29 cellular contexts compared by ENCODE assay signal in genomic region chr10:120823251-120823650, GRCh38.
"Had no signal": no experiment of that assay in that cellular context is flagged by ENCODE, and none has a peak within 500 bp of the region (broad histone marks: within the 10 kb centered on the region; RNA-seq: fewer than 3 reads in every experiment).

No MANE protein-coding gene starts in this region.

- DNase-seq: activated CD4-positive, alpha-beta memory T cell treated with anti-CD3 and anti-CD28 coated beads for 36 hours; activated CD4-positive, alpha-beta T cell treated with anti-CD3 and anti-CD28 coated beads for 48 hours; activated CD8-positive, alpha-beta memory T cell treated with anti-CD3 and anti-CD28 coated beads, Interleukin-2, amount 50 U/mL, for 4 hours; activated gamma-delta T cell; activated naive CD4-positive, alpha-beta T cell treated with anti-CD3 and anti-CD28 coated beads, Interleukin-2, amount 10 ng/mL, durations not matched to agents 7 days and 5 days; activated naive CD8-positive, alpha-beta T cell treated with anti-CD3 and anti-CD28 coated beads, Interleukin-2, amount 10 ng/mL, durations not matched to agents 7 days and 5 days; activated T-cell treated with anti-CD3 and anti-CD28 coated beads, Interleukin-2, amount 50 U/mL, for 24 hours; amniotic stem cell; cortex of kidney; effector memory CD8-positive, alpha-beta T cell; foreskin fibroblast; head of caudate nucleus; hypothalamus; immature natural killer cell; kidney; left colon; nucleus accumbens; pancreas; sigmoid colon; stimulated activated CD4-positive, alpha-beta T cell treated with anti-CD3 and anti-CD28 coated beads, Interleukin-1b, Interleukin-23, amount 100 ng/mL, for 48 hours; stimulated activated naive B cell treated with anti-CD40 and anti-IgM and Interleukin-4, amounts not matched to agents 10 μg/mL and 1 μg/mL and 100 μg/mL, for 72 hours; stomach; SW 1271; T-helper 9 cell; thyroid gland; upper lobe of right lung had no signal

- H3K36me3 ChIP-seq: pancreas, prostate gland, sigmoid colon, stomach, thyroid gland, upper lobe of right lung had no signal

- H3K4me3 ChIP-seq: pancreas, prostate gland, sigmoid colon, smooth muscle cell, stomach, thyroid gland, upper lobe of right lung had no signal

- H3K27ac ChIP-seq: pancreas, prostate gland, sigmoid colon, stomach, thyroid gland, upper lobe of right lung, VCaP had no signal

- H3K4me2 ChIP-seq: smooth muscle cell had no signal

- H3K27me3 ChIP-seq: pancreas, stomach, thyroid gland, upper lobe of right lung had no signal

- H3K9me3 ChIP-seq: pancreas, prostate gland, sigmoid colon, stomach, thyroid gland, upper lobe of right lung had no signal

- H3K4me1 ChIP-seq: pancreas, prostate gland, sigmoid colon, stomach, thyroid gland, upper lobe of right lung had no signal
